In genomic region chr2:202771336-202771735, GRCh38 we compare ENCODE assay signal across 1 cellular context.
TF ChIP-seq lines count a peak whose summit lies in the region.

No MANE protein-coding gene starts in this region.

TF ChIP-seq in HEK293, 187 proteins besides CTCF, POLR2A, EP300 and RAD21 (continued from another document):
- peak; percentile 47; the same call in 1 of the 2 replicates for TF ChIP-seq BCL6B (tag by site-specific recombination; IDR thresholded peaks at IDR 0.05)
